8 cellular contexts compared by ENCODE assay signal in the genomic region with DNA sequence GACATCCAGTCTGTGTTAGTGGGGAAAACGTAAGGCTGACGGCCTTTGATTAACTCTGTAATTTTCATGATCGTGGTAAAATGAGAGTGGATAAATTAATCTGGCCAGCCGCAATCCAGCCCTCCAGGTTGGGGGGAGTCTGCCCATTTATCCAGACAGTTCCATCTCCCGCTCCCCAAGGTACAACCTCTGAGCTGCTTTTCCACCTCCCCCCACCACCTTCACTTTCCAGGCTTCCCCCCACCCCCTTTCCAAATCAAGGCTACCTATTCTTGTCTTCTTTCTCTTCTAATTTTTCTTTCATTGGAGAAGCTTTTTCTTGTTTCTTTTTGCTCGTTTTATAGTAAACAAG. TPM values are rescaled to one million over a fixed set of nuclear protein-coding genes. Genes with fewer than 3 reads are reported as not detected.
DNase-seq lines count a peak whose midpoint lies in the region; ATAC-seq and TF ChIP-seq lines count a peak whose summit lies in the region.

No MANE protein-coding gene starts in this region.

- H3K79me2 ChIP-seq in KMS-11 (ENCODE audit: insufficient read depth, low read depth), result peaks cover 97% of the 10 kb centered on the region

- H4K20me1 ChIP-seq in BLaER1, result peaks cover 74% of the 10 kb centered on the region
- H4K20me1 ChIP-seq in KMS-11 (ENCODE audit: insufficient read depth), result no peaks in the 10 kb centered on the region

- no peak for DNase-seq in naive thymus-derived CD8-positive, alpha-beta T cell
- DNase-seq in kidney tubule cell (ENCODE audit: low spot score) (no peak), putamen (ENCODE audit: low spot score) (no peak), middle frontal gyrus (ENCODE audit: extremely low spot score, low spot score) (no peak), foreskin melanocyte (no peak)

- no peak for ATAC-seq in naive thymus-derived CD8-positive, alpha-beta T cell

- no peaks in the 10 kb centered on the region for H3K9me3 Mint-ChIP-seq in naive thymus-derived CD8-positive, alpha-beta T cell

- no peak overlapping the region for H2AFZ ChIP-seq in KMS-11 (ENCODE audit: low read depth)

- H3K36me3 Mint-ChIP-seq in naive thymus-derived CD8-positive, alpha-beta T cell, result peaks cover 0 to 3% (median 0%) of the 10 kb centered on the region in 3 donors

- H3K4me3 Mint-ChIP-seq in naive thymus-derived CD8-positive, alpha-beta T cell, result peak overlapping the region; percentile 84 to 97 (median 92)

- H3K36me3 ChIP-seq in BLaER1, result no peaks in the 10 kb centered on the region
- H3K36me3 ChIP-seq in KMS-11 (ENCODE audit: insufficient read depth), result no peaks in the 10 kb centered on the region

- H3K4me1 Mint-ChIP-seq in naive thymus-derived CD8-positive, alpha-beta T cell, result peaks cover 14 to 73% (median 61%) of the 10 kb centered on the region in 4 donors

- H3K27ac Mint-ChIP-seq in naive thymus-derived CD8-positive, alpha-beta T cell, result peak overlapping the region; percentile 84 to 98 (median 92)

- no peaks in the 10 kb centered on the region for H3K9me3 ChIP-seq in BLaER1

- H3K4me1 ChIP-seq in BLaER1 (peaks cover 58% of the 10 kb centered on the region), KMS-11 (ENCODE audit: low read depth, poor library complexity, severe bottlenecking) (peaks cover 28% of the 10 kb centered on the region)

- no peaks in the 10 kb centered on the region for H3K27me3 ChIP-seq in BLaER1
- no peaks in the 10 kb centered on the region for H3K27me3 ChIP-seq in KMS-11 (ENCODE audit: insufficient read depth, low read depth)

- H3K4me3 ChIP-seq in BLaER1, result peak overlapping the region; percentile 97
- H3K4me3 ChIP-seq in KMS-11 (IDR thresholded peaks at IDR 0.05; ENCODE audit: insufficient read depth, low read depth, low read length), result no peak overlapping the region

- POLR2A ChIA-PET in naive thymus-derived CD8-positive, alpha-beta T cell (lab: Charles Lee), result interaction anchor here (0.6 to 2.2 kb wide), 12 partner anchors 15 to 755 kb away, joined by 3 to 12 read pairs (median 3); a partner anchor contains a TSS

- H3K27ac ChIP-seq in BLaER1 (peak overlapping the region; percentile 93), KMS-11 (peak overlapping the region; percentile 98), cingulate gyrus (ENCODE audit: low read depth, low read length) (peak overlapping the region; percentile 86)

- H3K9ac ChIP-seq in BLaER1 (peak overlapping the region; percentile 91), KMS-11 (peak overlapping the region; percentile 99)

- H3K27me3 Mint-ChIP-seq in naive thymus-derived CD8-positive, alpha-beta T cell, result no peaks in the 10 kb centered on the region

- no peak for TF ChIP-seq CTCF in KMS-11 (conservative IDR thresholded peaks at IDR 0.05; ENCODE audit: low read depth, low read length)

- H3K4me2 ChIP-seq in BLaER1 (peak overlapping the region; percentile 85), KMS-11 (peak overlapping the region; percentile 82)

RNA-seq across cellular contexts. Expression of a gene that starts 6.0 kb away (rescaled TPM):
- 10 to 100 TPM; 65.0 to 68.5 TPM for total RNA-seq in naive thymus-derived CD8-positive, alpha-beta T cell
- 10 to 100 TPM; 30.1 to 37.3 (median 36.4) TPM for polyA plus RNA-seq in naive thymus-derived CD8-positive, alpha-beta T cell

RNA-seq across cellular contexts. Expression of a gene that starts 6.1 kb away (rescaled TPM):
- 10 to 100 TPM in 1 of 2 experiments, 1 to 10 TPM in 1; 9.1 to 10.0 TPM for total RNA-seq in naive thymus-derived CD8-positive, alpha-beta T cell
- under 1 TPM; 0.69 to 0.98 (median 0.86) TPM for polyA plus RNA-seq in naive thymus-derived CD8-positive, alpha-beta T cell
